23 cellular contexts compared by ENCODE assay signal in genomic region chr11:5092821-5093585, GRCh38. TPM values are rescaled to one million over a fixed set of nuclear protein-coding genes. Genes with fewer than 3 reads are reported as not detected.
"Had no signal": no experiment of that assay in that cellular context is flagged by ENCODE, and none has a peak within 500 bp of the region (broad histone marks: within the 10 kb centered on the region; RNA-seq: fewer than 3 reads in every experiment).

No MANE protein-coding gene starts in this region.

- H3K9me3 ChIP-seq: gastrocnemius medialis, heart right ventricle, mucosa of descending colon, ovary, right atrium auricular region had no signal

- DNase-seq: cortex of kidney; dorsolateral prefrontal cortex; effector CD8-positive, alpha-beta T cell; gastrocnemius medialis; heart right ventricle; hypothalamus; islet precursor cell; mucosa of descending colon; natural killer cell; ovary; small intestine; stimulated activated CD4-positive, alpha-beta T cell treated with anti-CD3 and anti-CD28 coated beads, Interleukin-12 subunit alpha, Interleukin-12 subunit beta, amount 100 ng/mL, for 4 hours; stimulated activated CD4-positive, alpha-beta T cell treated with anti-CD3 and anti-CD28 coated beads, Interleukin-2, amount 100 ng/mL, for 48 hours; stimulated activated naive CD4-positive, alpha-beta T cell treated with Interleukin-2 at 50 U/mL for 16 hours; trophoblast cell had no signal

- H3K4me3 ChIP-seq: dorsolateral prefrontal cortex, gastrocnemius medialis, heart right ventricle, mucosa of descending colon, ovary, right atrium auricular region had no signal

- H3K27me3 ChIP-seq: gastrocnemius medialis, heart right ventricle, ovary, right atrium auricular region had no signal

- H3K36me3 ChIP-seq: gastrocnemius medialis, heart right ventricle, ovary, right atrium auricular region had no signal

- ATAC-seq: gastrocnemius medialis, heart right ventricle, left lobe of liver, mucosa of descending colon, natural killer cell had no signal

- H3K4me1 ChIP-seq: gastrocnemius medialis, heart right ventricle, right atrium auricular region had no signal

- H3K27ac ChIP-seq: dorsolateral prefrontal cortex, gastrocnemius medialis, heart right ventricle, ovary, right atrium auricular region had no signal

RNA-seq across cellular contexts. Expression of gene OR52E1, which starts 23.6 kb away (rescaled TPM):
- total RNA-seq: fibroblast of lung, fibroblast of villous mesenchyme, gastrocnemius medialis, heart right ventricle, left lobe of liver, lower leg skin, mucosa of descending colon, natural killer cell, neural crest cell, ovary, posterior vena cava, right atrium auricular region, urinary bladder had no signal

RNA-seq across cellular contexts. Expression of gene OR52E2, which starts 33.6 kb away (rescaled TPM):
- total RNA-seq: dorsolateral prefrontal cortex, fibroblast of lung, fibroblast of villous mesenchyme, gastrocnemius medialis, heart right ventricle, left lobe of liver, mucosa of descending colon, natural killer cell, neural crest cell, ovary, posterior vena cava, right atrium auricular region, urinary bladder had no signal

RNA-seq across cellular contexts. Expression of gene OR52A5, which starts 45.2 kb away (rescaled TPM):
- total RNA-seq: dorsolateral prefrontal cortex, fibroblast of lung, fibroblast of villous mesenchyme, gastrocnemius medialis, heart right ventricle, left lobe of liver, lower leg skin, mucosa of descending colon, natural killer cell, neural crest cell, ovary, posterior vena cava, right atrium auricular region, urinary bladder had no signal

RNA-seq across cellular contexts. Expression of gene OR52J3, which starts 46.7 kb away (rescaled TPM):
- total RNA-seq: fibroblast of lung, fibroblast of villous mesenchyme, gastrocnemius medialis, heart right ventricle, left lobe of liver, lower leg skin, mucosa of descending colon, natural killer cell, neural crest cell, ovary, posterior vena cava, right atrium auricular region, urinary bladder had no signal
